In the genomic region with DNA sequence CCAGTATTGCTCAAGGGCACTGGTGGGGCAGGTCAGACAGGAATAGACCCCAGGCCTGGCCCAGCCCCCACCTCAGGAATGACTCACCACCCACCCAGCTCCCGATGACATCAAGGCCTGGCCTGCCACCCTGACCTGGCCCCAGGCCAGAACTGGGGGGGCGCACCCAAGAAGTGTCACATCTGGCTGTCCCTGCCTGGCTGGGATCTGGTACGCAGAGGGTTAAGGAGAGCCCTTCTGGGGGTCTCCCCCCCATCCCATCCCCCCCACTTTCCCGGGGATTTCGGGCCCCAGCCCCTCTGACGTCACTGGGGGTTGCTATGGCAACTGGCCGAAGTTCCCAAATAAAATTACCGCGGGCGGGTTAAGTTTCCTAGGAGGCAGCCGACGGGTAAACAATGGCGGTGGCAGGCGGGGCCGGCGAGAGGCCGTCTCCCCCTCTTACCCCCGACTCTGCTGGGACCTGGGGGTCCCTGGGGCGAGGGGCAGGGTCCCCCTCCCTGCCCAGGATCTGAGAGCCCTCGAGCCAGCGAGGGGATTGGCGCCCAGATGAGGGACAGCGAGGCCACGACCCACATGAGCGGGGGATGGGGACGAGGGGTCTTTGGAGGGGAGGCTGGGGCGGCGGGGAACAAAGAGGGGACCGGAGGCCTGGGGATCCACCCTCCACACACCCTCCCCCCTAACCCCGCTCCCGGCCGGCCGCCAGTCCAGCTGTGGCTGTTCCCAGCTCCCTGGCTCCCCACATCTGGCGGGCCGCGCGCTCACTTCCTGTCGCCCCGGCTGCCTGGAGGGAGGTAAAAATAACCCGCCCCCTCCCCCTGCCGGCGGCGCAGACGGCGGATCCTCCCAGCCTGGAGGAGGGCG, we compare ENCODE assay signal across 8 cellular contexts. TPM values are rescaled to one million over a fixed set of nuclear protein-coding genes. Genes with fewer than 3 reads are reported as not detected.
A peak's percentile ranks its signal among the peaks of the same experiment; 100 is the strongest.
DNase-seq lines count a peak whose midpoint lies in the region; ATAC-seq, FAIRE-seq and TF ChIP-seq lines count a peak whose summit lies in the region.

No MANE protein-coding gene starts in this region.

- CTCF ChIA-PET in activated B cell treated with CpG ODN at 0.5 μM for 24 hours (lab: Charles Lee) = interaction anchor here (1.0 to 1.2 kb wide), 2 partner anchors 11 to 15 kb away, joined by 4 to 10 read pairs; no protein-coding TSS in a partner anchor

- ATAC-seq in GM18499 (IDR thresholded peaks at IDR 0.05; ENCODE audit: insufficient read depth, unreplicated experiment) (peak; percentile 11), HG02981 (IDR thresholded peaks at IDR 0.05; ENCODE audit: unreplicated experiment) (peak; percentile 32), activated B cell treated with CpG ODN at 0.5 μM for 24 hours (ENCODE audit: low read depth) (peak; percentile 38)

- POLR2A ChIA-PET in activated B cell treated with CpG ODN at 0.5 μM for 24 hours (lab: Charles Lee) = interaction anchor here (0.6 to 3.3 kb wide), 21 partner anchors 8 to 695 kb away, joined by 3 to 73 read pairs (median 4); a partner anchor contains a TSS

- H3K9me3 Mint-ChIP-seq in activated B cell treated with CpG ODN at 0.5 μM for 24 hours = no peaks in the 10 kb centered on the region

- no peak for TF ChIP-seq CTCF in activated B cell treated with CpG ODN at 0.5 μM for 24 hours (IDR thresholded peaks at IDR 0.05)
- TF ChIP-seq CTCF in kidney (IDR thresholded peaks at IDR 0.05; ENCODE audit: borderline replicate concordance, extremely low read depth, insufficient read depth) = peak; percentile 19

- peak overlapping the region; percentile 98 for H3K27ac Mint-ChIP-seq in activated B cell treated with CpG ODN at 0.5 μM for 24 hours

- H3K4me3 ChIP-seq in kidney (ENCODE audit: low read length in 2 of 2) = peak overlapping the region; percentile 37 to 48

- peaks cover 58% of the 10 kb centered on the region for H3K4me1 Mint-ChIP-seq in activated B cell treated with CpG ODN at 0.5 μM for 24 hours

- H3K4me3 Mint-ChIP-seq in activated B cell treated with CpG ODN at 0.5 μM for 24 hours = peak overlapping the region; percentile 88

- intact Hi-C loops in activated B cell treated with CpG ODN at 0.5 μM for 24 hours (cut with micrococcal nuclease) = loop anchor here (1.0 to 5.0 kb wide), 7 partner anchors 8 to 744 kb away; a partner anchor contains a TSS
- intact Hi-C loops in kidney (cut with DNase I) = no loop called here

- H3K36me3 Mint-ChIP-seq in activated B cell treated with CpG ODN at 0.5 μM for 24 hours (ENCODE audit: low read depth) = no peaks in the 10 kb centered on the region

- H3K4me1 ChIP-seq in kidney (ENCODE audit: control insufficient read depth in 1 of 2, insufficient read depth in 1 of 2, low read depth in 1 of 2, low read length in 2 of 2) = peaks cover 15 to 31% of the 10 kb centered on the region in 2 donors

- DNase-seq in NCI-H2171 treated with DMSO at 0.1 percent for 48 hours (lab: John Stamatoyannopoulos, UW) = peak; percentile 86
- DNase-seq in activated B cell treated with CpG ODN at 0.5 μM for 24 hours = peak; percentile 84
- DNase-seq in caudate nucleus (lab: John Stamatoyannopoulos, UW) = peak in 57 of 61 donors; percentile 19 to 91 (median 63)
- DNase-seq in kidney = peak; percentile 99
- DNase-seq in stimulated activated CD4-positive, alpha-beta T cell treated with anti-CD3 and anti-CD28 coated beads, Interleukin-15, amount 100 ng/mL, for 1 hour (ENCODE audit: low read depth in 1 of 2, low spot score in 1 of 2) = peak; percentile 73 to 83
- no peak for DNase-seq in HPDE6-E6E7 (ENCODE audit: extremely low spot score)

- no peaks in the 10 kb centered on the region for H3K9me3 ChIP-seq in kidney (ENCODE audit: control insufficient read depth in 1 of 2, low read length in 2 of 2)

- no peak for FAIRE-seq in kidney (lab: Jason Lieb, UNC)

- peak overlapping the region; percentile 39 to 86 for H3K9ac ChIP-seq in kidney (ENCODE audit: low read length in 2 of 2)

- peak overlapping the region; percentile 97 for H3K27ac ChIP-seq in caudate nucleus (ENCODE audit: low read depth, low read length)
- peak overlapping the region; percentile 98 to 99 for H3K27ac ChIP-seq in kidney (ENCODE audit: low read depth in 2 of 2, low read length in 2 of 2)

- H3K36me3 ChIP-seq in kidney (ENCODE audit: control insufficient read depth in 1 of 2, insufficient read depth in 2 of 2, low read length in 2 of 2) = no peaks in the 10 kb centered on the region

- H3K27me3 Mint-ChIP-seq in activated B cell treated with CpG ODN at 0.5 μM for 24 hours = peaks cover 3% of the 10 kb centered on the region

RNA-seq across cellular contexts. Expression of a gene that starts 29.7 kb away (rescaled TPM):
- not detected in 2 replicates for total RNA-seq in activated B cell treated with CpG ODN at 0.5 μM for 24 hours
- total RNA-seq in kidney = 0.35 TPM
- polyA plus RNA-seq in kidney (ENCODE audit: insufficient read depth, low read depth, low replicate concordance) = not detected

RNA-seq across cellular contexts. Expression of a gene that starts 52.0 kb away (rescaled TPM):
- total RNA-seq in activated B cell treated with CpG ODN at 0.5 μM for 24 hours (8.5 and 11.2 TPM in 2 replicates), kidney (13.7 TPM)
- polyA plus RNA-seq in kidney (ENCODE audit: insufficient read depth, low read depth, low replicate concordance) = 1.4 TPM

RNA-seq across cellular contexts. Expression of a gene that starts 58.7 kb away (rescaled TPM):
- 1.2 and 2.0 TPM in 2 replicates for total RNA-seq in activated B cell treated with CpG ODN at 0.5 μM for 24 hours
- 1.8 TPM for total RNA-seq in kidney
- 1.5 TPM for polyA plus RNA-seq in kidney (ENCODE audit: insufficient read depth, low read depth, low replicate concordance)

RNA-seq across cellular contexts. Expression of a gene that starts 58.7 kb away (rescaled TPM):
- total RNA-seq in activated B cell treated with CpG ODN at 0.5 μM for 24 hours (32.4 and 35.6 TPM in 2 replicates), kidney (36.9 TPM)
- 28.8 TPM for polyA plus RNA-seq in kidney (ENCODE audit: insufficient read depth, low read depth, low replicate concordance)
